Comparison of ENCODE assay signal across 10 cellular contexts in genomic region chr4:145773581-145774234, GRCh38.
A peak's percentile ranks its signal among the peaks of the same experiment; 100 is the strongest.
DNase-seq lines count a peak whose midpoint lies in the region; ATAC-seq, FAIRE-seq and TF ChIP-seq lines count a peak whose summit lies in the region.
"Had no signal": no experiment of that assay in that cellular context is flagged by ENCODE, and none has a peak within 500 bp of the region (broad histone marks: within the 10 kb centered on the region; RNA-seq: fewer than 3 reads in every experiment).

No MANE protein-coding gene starts in this region.

- H3K9me3 Mint-ChIP-seq in activated T-cell treated with anti-CD3 and anti-CD28 coated beads, Interleukin-2, amount 50 U/mL, for 24 hours: no peaks in the 10 kb centered on the region
- no peaks in the 10 kb centered on the region for H3K9me3 Mint-ChIP-seq in activated naive CD8-positive, alpha-beta T cell treated with anti-CD3 and anti-CD28 coated beads, Interleukin-2, amount 50 U/mL, for 24 hours
- H3K9me3 Mint-ChIP-seq in glutamatergic neuron (ENCODE audit: unreplicated experiment): peaks cover 2% of the 10 kb centered on the region

- peak; percentile 96 for ATAC-seq in HG02885 (IDR thresholded peaks at IDR 0.05; ENCODE audit: poor library complexity, unreplicated experiment)
- peak; percentile 60 for ATAC-seq in activated naive CD8-positive, alpha-beta T cell treated with anti-CD3 and anti-CD28 coated beads, Interleukin-2, amount 50 U/mL, for 24 hours

- TF ChIP-seq CTCF in glutamatergic neuron (IDR thresholded peaks at IDR 0.05; ENCODE audit: partially characterized antibody, unreplicated experiment): no peak

- no peak for FAIRE-seq in HTR-8/SVneo (lab: Jason Lieb, UNC)

- H3K36me3 Mint-ChIP-seq in activated T-cell treated with anti-CD3 and anti-CD28 coated beads, Interleukin-2, amount 50 U/mL, for 24 hours (ENCODE audit: low read depth): peaks cover 88% of the 10 kb centered on the region
- H3K36me3 Mint-ChIP-seq in activated naive CD8-positive, alpha-beta T cell treated with anti-CD3 and anti-CD28 coated beads, Interleukin-2, amount 50 U/mL, for 24 hours (ENCODE audit: low read depth): peaks cover 66% of the 10 kb centered on the region
- no peaks in the 10 kb centered on the region for H3K36me3 Mint-ChIP-seq in glutamatergic neuron (ENCODE audit: unreplicated experiment)

- H3K4me3 Mint-ChIP-seq in activated T-cell treated with anti-CD3 and anti-CD28 coated beads, Interleukin-2, amount 50 U/mL, for 24 hours: no peak overlapping the region
- no peak overlapping the region for H3K4me3 Mint-ChIP-seq in activated naive CD8-positive, alpha-beta T cell treated with anti-CD3 and anti-CD28 coated beads, Interleukin-2, amount 50 U/mL, for 24 hours
- no peak overlapping the region for H3K4me3 Mint-ChIP-seq in glutamatergic neuron (ENCODE audit: unreplicated experiment)

- peaks cover 17% of the 10 kb centered on the region for H3K4me1 Mint-ChIP-seq in activated T-cell treated with anti-CD3 and anti-CD28 coated beads, Interleukin-2, amount 50 U/mL, for 24 hours (ENCODE audit: low read depth)
- peaks cover 16% of the 10 kb centered on the region for H3K4me1 Mint-ChIP-seq in activated naive CD8-positive, alpha-beta T cell treated with anti-CD3 and anti-CD28 coated beads, Interleukin-2, amount 50 U/mL, for 24 hours
- H3K4me1 Mint-ChIP-seq in glutamatergic neuron (ENCODE audit: low read depth, unreplicated experiment): no peaks in the 10 kb centered on the region

- H3K27ac Mint-ChIP-seq in activated T-cell treated with anti-CD3 and anti-CD28 coated beads, Interleukin-2, amount 50 U/mL, for 24 hours: peak overlapping the region; percentile 82
- H3K27ac Mint-ChIP-seq in activated naive CD8-positive, alpha-beta T cell treated with anti-CD3 and anti-CD28 coated beads, Interleukin-2, amount 50 U/mL, for 24 hours: peak overlapping the region; percentile 50
- H3K27ac Mint-ChIP-seq in glutamatergic neuron (ENCODE audit: unreplicated experiment): no peak overlapping the region

- no peak for DNase-seq in activated T-cell treated with anti-CD3 and anti-CD28 coated beads, Interleukin-2, amount 50 U/mL, for 24 hours
- DNase-seq in activated T-cell treated with anti-CD3 and anti-CD28 coated beads, Interleukin-2, amount 50 U/mL, for 1 hour: no peak
- DNase-seq in activated naive CD8-positive, alpha-beta T cell treated with anti-CD3 and anti-CD28 coated beads, Interleukin-2, amount 50 U/mL, for 24 hours: no peak
- DNase-seq in stromal cell of bone marrow (ENCODE audit: low read depth): peak; percentile 7
- no peak for DNase-seq in glutamatergic neuron
- DNase-seq in HuH-7.5 (ENCODE audit: low spot score): no peak
- DNase-seq in HTR-8/SVneo (ENCODE audit: insufficient read length, low spot score): no peak
- DNase-seq: cerebellar nuclear complex, NCI-H146 had no signal

- H3K27me3 Mint-ChIP-seq in activated T-cell treated with anti-CD3 and anti-CD28 coated beads, Interleukin-2, amount 50 U/mL, for 24 hours: no peaks in the 10 kb centered on the region
- H3K27me3 Mint-ChIP-seq in activated naive CD8-positive, alpha-beta T cell treated with anti-CD3 and anti-CD28 coated beads, Interleukin-2, amount 50 U/mL, for 24 hours: no peaks in the 10 kb centered on the region
- peaks cover 2% of the 10 kb centered on the region for H3K27me3 Mint-ChIP-seq in glutamatergic neuron (ENCODE audit: unreplicated experiment)
